Comparison of ENCODE assay signal across 13 cellular contexts in the genomic region with DNA sequence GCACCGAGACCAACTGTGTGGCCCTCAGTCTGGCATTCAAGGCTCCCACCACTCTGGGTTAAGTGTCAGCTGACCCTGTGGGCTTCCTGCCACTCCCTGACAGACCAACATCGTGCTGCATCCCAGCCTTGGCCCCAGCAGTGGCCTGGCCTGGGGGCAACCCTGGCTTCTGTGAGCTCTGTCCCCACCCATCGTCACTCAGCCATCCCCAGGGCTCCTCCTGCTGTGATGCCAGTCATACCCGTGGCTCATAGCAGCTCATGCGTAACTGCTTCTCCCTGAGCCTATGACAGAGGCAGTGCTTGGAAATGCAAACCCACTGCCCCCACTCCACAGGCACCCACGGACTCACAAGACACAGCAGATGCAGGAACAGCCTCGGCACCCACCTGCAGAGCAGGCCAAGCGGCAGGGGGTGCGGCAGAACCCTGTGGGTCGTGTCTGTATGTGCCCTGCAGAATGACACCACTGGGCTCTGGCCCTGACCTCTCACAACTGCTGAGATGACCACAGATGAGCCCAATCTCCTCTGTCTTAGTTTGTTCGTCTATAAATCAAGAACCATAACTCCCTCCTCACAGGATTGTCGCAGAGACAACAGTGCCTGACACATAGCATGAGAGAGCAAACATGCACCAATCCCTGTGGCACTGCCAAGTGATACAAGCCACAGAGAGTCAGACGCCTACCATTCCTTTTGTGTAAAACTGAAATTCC. TPM values are rescaled to one million over a fixed set of nuclear protein-coding genes. Genes with fewer than 3 reads are reported as not detected.
DNase-seq lines count a peak whose midpoint lies in the region; ATAC-seq and TF ChIP-seq lines count a peak whose summit lies in the region.
"Had no signal": no experiment of that assay in that cellular context is flagged by ENCODE, and none has a peak within 500 bp of the region (broad histone marks: within the 10 kb centered on the region; RNA-seq: fewer than 3 reads in every experiment).

No MANE protein-coding gene starts in this region.

- H3K27me3 ChIP-seq in esophagus squamous epithelium (no peaks in the 10 kb centered on the region), smooth muscle cell (ENCODE audit: low read depth) (no peaks in the 10 kb centered on the region)
- H3K27me3 ChIP-seq: hepatocyte, suprapubic skin had no signal

- H3K27me3 Mint-ChIP-seq in T-helper 17 cell (no peaks in the 10 kb centered on the region), glutamatergic neuron (ENCODE audit: unreplicated experiment) (peaks cover 2% of the 10 kb centered on the region)
- H3K27me3 Mint-ChIP-seq: activated naive CD4-positive, alpha-beta T cell treated with anti-CD3 and anti-CD28 coated beads, Interleukin-2, amount 10 ng/mL, durations not matched to agents 7 days and 5 days had no signal

- no peak for TF ChIP-seq CTCF in esophagus squamous epithelium (IDR thresholded peaks at IDR 0.05)
- no peak for TF ChIP-seq CTCF in smooth muscle cell (IDR thresholded peaks at IDR 0.05; ENCODE audit: borderline replicate concordance, insufficient read depth, poor library complexity, severe bottlenecking)
- TF ChIP-seq CTCF in glutamatergic neuron (IDR thresholded peaks at IDR 0.05; ENCODE audit: partially characterized antibody, unreplicated experiment), result no peak

- H3K27ac Mint-ChIP-seq in T-helper 17 cell (peak overlapping the region; percentile 86), glutamatergic neuron (ENCODE audit: unreplicated experiment) (no peak overlapping the region)
- peak overlapping the region in 1 of 2 donors; percentile 79 for H3K27ac Mint-ChIP-seq in activated naive CD4-positive, alpha-beta T cell treated with anti-CD3 and anti-CD28 coated beads, Interleukin-2, amount 50 U/mL, for 72 hours

- no peak overlapping the region for H3K4me3 ChIP-seq in esophagus squamous epithelium
- no peak overlapping the region for H3K4me3 ChIP-seq in smooth muscle cell
- H3K4me3 ChIP-seq: hepatocyte, suprapubic skin had no signal

- no peak overlapping the region for H2AFZ ChIP-seq in smooth muscle cell (ENCODE audit: low read depth)
- H2AFZ ChIP-seq: hepatocyte had no signal

- no peaks in the 10 kb centered on the region for H3K9me3 Mint-ChIP-seq in activated naive CD4-positive, alpha-beta T cell treated with anti-CD3 and anti-CD28 coated beads, Interleukin-2, amount 50 U/mL, for 72 hours
- no peaks in the 10 kb centered on the region for H3K9me3 Mint-ChIP-seq in glutamatergic neuron (ENCODE audit: unreplicated experiment)
- H3K9me3 Mint-ChIP-seq: activated naive CD4-positive, alpha-beta T cell treated with anti-CD3 and anti-CD28 coated beads, Interleukin-2, amount 10 ng/mL, durations not matched to agents 7 days and 5 days had no signal

- DNase-seq in Caki2 (ENCODE audit: low read depth) (peak; percentile 78), T-helper 17 cell (no peak), esophagus squamous epithelium (lab: John Stamatoyannopoulos, UW) (no peak), smooth muscle cell (lab: John Stamatoyannopoulos, UW; ENCODE audit: unreplicated experiment) (no peak), globus pallidus (ENCODE audit: low spot score) (no peak), glutamatergic neuron (no peak)
- DNase-seq in activated naive CD4-positive, alpha-beta T cell treated with anti-CD3 and anti-CD28 coated beads, Interleukin-2, amount 50 U/mL, for 72 hours (ENCODE audit: low spot score in 2 of 2), result no peak
- DNase-seq: Caco-2 had no signal

- peaks cover 0 to 21% (median 0%) of the 10 kb centered on the region in 3 donors for H3K36me3 ChIP-seq in esophagus squamous epithelium
- no peaks in the 10 kb centered on the region for H3K36me3 ChIP-seq in smooth muscle cell (ENCODE audit: low read depth)

- H3K9me3 ChIP-seq in T-helper 17 cell (ENCODE audit: control insufficient read depth, low read length, poor library complexity, severe bottlenecking) (no peaks in the 10 kb centered on the region), esophagus squamous epithelium (no peaks in the 10 kb centered on the region), smooth muscle cell (replicated peaks; ENCODE audit: low read depth) (no peaks in the 10 kb centered on the region)
- H3K9me3 ChIP-seq: Caco-2, suprapubic skin had no signal

- peaks cover 68% of the 10 kb centered on the region for H3K79me2 ChIP-seq in smooth muscle cell (ENCODE audit: low read depth)

- H4K20me1 ChIP-seq in smooth muscle cell (ENCODE audit: low read depth), result peaks cover 98% of the 10 kb centered on the region

- H3K36me3 Mint-ChIP-seq in T-helper 17 cell (ENCODE audit: low read depth), result no peaks in the 10 kb centered on the region
- no peaks in the 10 kb centered on the region for H3K36me3 Mint-ChIP-seq in activated naive CD4-positive, alpha-beta T cell treated with anti-CD3 and anti-CD28 coated beads, Interleukin-2, amount 50 U/mL, for 72 hours
- H3K36me3 Mint-ChIP-seq in glutamatergic neuron (ENCODE audit: unreplicated experiment), result no peaks in the 10 kb centered on the region

- H3F3A ChIP-seq in smooth muscle cell (ENCODE audit: low read depth), result no peaks in the 10 kb centered on the region

- intact Hi-C loops in esophagus squamous epithelium (cut with DNase I), result no loop called here

- H3K9ac ChIP-seq in smooth muscle cell (ENCODE audit: low read depth), result no peak overlapping the region

- 67 to 83% methylated on average over 7 to 9 of the region's 13 CpGs for WGBS in esophagus squamous epithelium, 2 donors
- WGBS in smooth muscle cell (ENCODE audit: low lambda C conversion rate), result 85% methylated on average over 13 of the region's 13 CpGs

- H3K4me3 Mint-ChIP-seq in T-helper 17 cell, result peak overlapping the region; percentile 56
- no peak overlapping the region for H3K4me3 Mint-ChIP-seq in glutamatergic neuron (ENCODE audit: unreplicated experiment)
- H3K4me3 Mint-ChIP-seq: activated naive CD4-positive, alpha-beta T cell treated with anti-CD3 and anti-CD28 coated beads, Interleukin-2, amount 10 ng/mL, durations not matched to agents 7 days and 5 days had no signal

- peak overlapping the region; percentile 45 for H3K4me2 ChIP-seq in smooth muscle cell
- H3K4me2 ChIP-seq: hepatocyte had no signal

- in situ Hi-C loops in Caki2 (cut with HindIII; ENCODE audit: low pct_unique_long_range_greater_than_20kb, low sequenced_read_pairs), result no loop called here

- no peak for TF ChIP-seq POLR2A in esophagus squamous epithelium (IDR thresholded peaks at IDR 0.05)

- H3K27ac ChIP-seq in esophagus squamous epithelium (peak overlapping the region in 3 of 4 donors; percentile 38 to 78 (median 59)), smooth muscle cell (ENCODE audit: low read depth) (peak overlapping the region; percentile 24)
- H3K27ac ChIP-seq: hepatocyte, suprapubic skin had no signal

- H3K4me1 ChIP-seq in esophagus squamous epithelium (peaks cover 20 to 90% (median 52%) of the 10 kb centered on the region in 3 donors), smooth muscle cell (ENCODE audit: low read depth) (peaks cover 20% of the 10 kb centered on the region)

- peaks cover 19% of the 10 kb centered on the region for H3K4me1 Mint-ChIP-seq in T-helper 17 cell
- peaks cover 7% of the 10 kb centered on the region for H3K4me1 Mint-ChIP-seq in glutamatergic neuron (ENCODE audit: low read depth, unreplicated experiment)

- ATAC-seq in T-helper 17 cell, result no peak
- ATAC-seq in activated naive CD4-positive, alpha-beta T cell treated with anti-CD3 and anti-CD28 coated beads, Interleukin-2, amount 50 U/mL, for 72 hours, result no peak
- ATAC-seq in GM18861 (IDR thresholded peaks at IDR 0.05; ENCODE audit: unreplicated experiment), result no peak

RNA-seq across cellular contexts. Expression of a gene that starts 26.6 kb away (rescaled TPM):
- 81.1 and 82.0 TPM in 2 replicates for total RNA-seq in Caki2 (2014; rRNA removed; shearing (Covaris generic); ENCODE audit: low replicate concordance)
- total RNA-seq in T-helper 17 cell (100 to 1,000 TPM; 272 to 318 TPM), esophagus squamous epithelium (100 to 1,000 TPM in 2 of 4 donors, 10 to 100 TPM in 2; 46.0 to 131 (median 103) TPM), smooth muscle cell (59.2 and 62.1 TPM in 2 replicates), glutamatergic neuron (ENCODE audit: unreplicated experiment) (12.3 TPM)
- polyA plus RNA-seq in smooth muscle cell, result 70.9 and 107 TPM in 2 replicates
- 100 to 1,000 TPM in 1 of 2 donors, 10 to 100 TPM in 1; 55.7 to 128 TPM for total RNA-seq in activated naive CD4-positive, alpha-beta T cell treated with anti-CD3 and anti-CD28 coated beads, Interleukin-2, amount 50 U/mL, for 72 hours
- polyA plus RNA-seq: neural cell had no signal

RNA-seq across cellular contexts. Expression of a gene that starts 45.2 kb away (rescaled TPM):
- 23.1 and 24.6 TPM in 2 replicates for total RNA-seq in Caki2 (2014; rRNA removed; shearing (Covaris generic); ENCODE audit: low replicate concordance)
- total RNA-seq in T-helper 17 cell, result 1 to 10 TPM in 1 of 2 donors, under 1 TPM in 1; 0.42 to 1.3 TPM
- total RNA-seq in esophagus squamous epithelium, result 10 to 100 TPM in 3 of 4 donors, 1 to 10 TPM in 1; 7.7 to 20.7 (median 11.2) TPM
- total RNA-seq in smooth muscle cell, result 2.1 and 5.3 TPM in 2 replicates
- polyA plus RNA-seq in smooth muscle cell, result 9.0 and 13.3 TPM in 2 replicates
- total RNA-seq in activated naive CD4-positive, alpha-beta T cell treated with anti-CD3 and anti-CD28 coated beads, Interleukin-2, amount 50 U/mL, for 72 hours, result 100 to 1,000 TPM; 145 to 240 TPM
- 5.6 TPM for total RNA-seq in glutamatergic neuron (ENCODE audit: unreplicated experiment)

RNA-seq across cellular contexts. Expression of a gene that starts 52.1 kb away (rescaled TPM):
- 26.9 and 36.2 TPM in 2 replicates for total RNA-seq in Caki2 (2014; rRNA removed; shearing (Covaris generic); ENCODE audit: low replicate concordance)
- total RNA-seq in T-helper 17 cell (10 to 100 TPM; 22.4 to 33.6 TPM), esophagus squamous epithelium (10 to 100 TPM in 1 of 4 donors, 1 to 10 TPM in 3; 4.4 to 13.2 (median 6.3) TPM), smooth muscle cell (5.8 and 6.6 TPM in 2 replicates), glutamatergic neuron (ENCODE audit: unreplicated experiment) (32.4 TPM)
- polyA plus RNA-seq in smooth muscle cell, result 16.4 and 21.3 TPM in 2 replicates
- total RNA-seq in activated naive CD4-positive, alpha-beta T cell treated with anti-CD3 and anti-CD28 coated beads, Interleukin-2, amount 50 U/mL, for 72 hours, result 10 to 100 TPM; 32.2 to 35.5 TPM

RNA-seq across cellular contexts. Expression of a gene that starts 52.2 kb away (rescaled TPM):
- 24.4 and 27.5 TPM in 2 replicates for total RNA-seq in Caki2 (2014; rRNA removed; shearing (Covaris generic); ENCODE audit: low replicate concordance)
- total RNA-seq in T-helper 17 cell (100 to 1,000 TPM; 235 to 398 TPM), esophagus squamous epithelium (10 to 100 TPM in 2 of 4 donors, 1 to 10 TPM in 2; 7.1 to 16.8 (median 9.6) TPM), smooth muscle cell (6.5 and 10.1 TPM in 2 replicates), glutamatergic neuron (ENCODE audit: unreplicated experiment) (26.5 TPM)
- 16.2 and 17.3 TPM in 2 replicates for polyA plus RNA-seq in smooth muscle cell
- total RNA-seq in activated naive CD4-positive, alpha-beta T cell treated with anti-CD3 and anti-CD28 coated beads, Interleukin-2, amount 50 U/mL, for 72 hours, result 10 to 100 TPM; 47.5 to 82.5 TPM

RNA-seq across cellular contexts. Expression of a gene that starts 53.3 kb away (rescaled TPM):
- total RNA-seq in Caki2 (2014; rRNA removed; shearing (Covaris generic); ENCODE audit: low replicate concordance), result 262 and 321 TPM in 2 replicates
- 100 to 1,000 TPM; 130 to 158 TPM for total RNA-seq in T-helper 17 cell
- 100 to 1,000 TPM; 186 to 314 (median 250) TPM for total RNA-seq in esophagus squamous epithelium
- total RNA-seq in smooth muscle cell, result 72.5 and 143 TPM in 2 replicates
- 200 and 216 TPM in 2 replicates for polyA plus RNA-seq in smooth muscle cell
- total RNA-seq in activated naive CD4-positive, alpha-beta T cell treated with anti-CD3 and anti-CD28 coated beads, Interleukin-2, amount 50 U/mL, for 72 hours, result 100 to 1,000 TPM; 145 to 168 TPM
- total RNA-seq in glutamatergic neuron (ENCODE audit: unreplicated experiment), result 54.4 TPM
